ENCODE assay signal across 11 cellular contexts in the genomic region with DNA sequence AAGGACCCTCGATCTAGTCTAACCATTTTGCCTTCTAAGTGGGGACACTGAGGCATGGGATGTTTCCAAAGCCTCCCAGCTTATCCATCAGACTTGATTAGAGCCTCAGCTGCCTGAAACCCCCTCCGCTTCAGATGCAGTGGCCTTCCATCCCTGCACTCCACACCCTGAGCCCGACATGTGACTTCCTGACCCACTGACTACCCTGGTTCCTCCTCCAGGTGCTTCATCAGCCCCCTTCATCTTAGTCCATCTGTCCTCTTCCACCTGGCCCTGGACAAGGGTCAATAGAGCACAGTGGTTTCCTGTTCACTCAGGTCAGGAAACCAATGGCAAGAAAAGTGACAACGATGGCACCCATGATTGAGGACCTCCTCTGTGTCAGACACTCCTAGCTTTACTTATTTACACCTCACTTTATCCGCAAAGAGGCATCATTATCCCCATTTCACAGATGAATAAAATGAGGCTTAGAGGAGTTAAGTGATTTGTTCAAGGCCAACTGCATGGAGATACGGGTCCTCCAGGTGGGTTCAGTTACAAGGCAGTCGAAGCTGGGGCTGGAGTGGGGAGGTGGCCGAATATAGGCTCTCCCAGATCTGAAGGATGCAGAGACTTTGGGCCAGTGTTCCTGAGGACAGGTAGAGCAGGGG.
DNase-seq lines count a peak whose midpoint lies in the region; ATAC-seq, FAIRE-seq and TF ChIP-seq lines count a peak whose summit lies in the region.
"Had no signal": no experiment of that assay in that cellular context is flagged by ENCODE, and none has a peak within 500 bp of the region (broad histone marks: within the 10 kb centered on the region; RNA-seq: fewer than 3 reads in every experiment).

No MANE protein-coding gene starts in this region.

- peaks cover 2% of the 10 kb centered on the region for H3K36me3 Mint-ChIP-seq in activated naive CD4-positive, alpha-beta T cell treated with anti-CD3 and anti-CD28 coated beads for 36 hours (ENCODE audit: low read depth)

- H3K4me3 Mint-ChIP-seq in activated naive CD4-positive, alpha-beta T cell treated with anti-CD3 and anti-CD28 coated beads for 36 hours, result peak overlapping the region; percentile 63
- peak overlapping the region; percentile 79 to 80 for H3K4me3 Mint-ChIP-seq in stimulated activated naive CD8-positive, alpha-beta T cell treated with anti-CD3 and anti-CD28 coated beads, Interleukin-15, amount 100 ng/mL, for 72 hours

- H3K18ac ChIP-seq in mesenchymal stem cell (ENCODE audit: low read depth in 1 of 2, low read length in 2 of 2), result no peak overlapping the region

- CTCF ChIA-PET in activated naive CD4-positive, alpha-beta T cell treated with anti-CD3 and anti-CD28 coated beads for 36 hours (lab: Charles Lee), result interaction anchor here (0.7 to 11.8 kb wide), 4 partner anchors 16 to 152 kb away, joined by 3 to 118 read pairs (median 40); no protein-coding TSS in a partner anchor
- CTCF ChIA-PET in GM12878 (lab: Yijun Ruan, JAX), result interaction anchor here (0.6 to 6.6 kb wide), 13 partner anchors 8 to 816 kb away, joined by 3 to 65 read pairs (median 5); no protein-coding TSS in a partner anchor

- H2BK15ac ChIP-seq in mesenchymal stem cell (ENCODE audit: low read depth, poor library complexity, severe bottlenecking), result no peak overlapping the region

- no peak overlapping the region for H4K8ac ChIP-seq in mesenchymal stem cell (ENCODE audit: low read length)

- peaks cover 81% of the 10 kb centered on the region for H3K4me1 Mint-ChIP-seq in activated naive CD4-positive, alpha-beta T cell treated with anti-CD3 and anti-CD28 coated beads for 36 hours (ENCODE audit: low read depth)
- H3K4me1 Mint-ChIP-seq in stimulated activated naive CD8-positive, alpha-beta T cell treated with anti-CD3 and anti-CD28 coated beads, Interleukin-15, amount 100 ng/mL, for 72 hours, result peaks cover 51% of the 10 kb centered on the region

- H3K9me3 Mint-ChIP-seq in activated naive CD4-positive, alpha-beta T cell treated with anti-CD3 and anti-CD28 coated beads for 36 hours, result no peaks in the 10 kb centered on the region
- H3K9me3 Mint-ChIP-seq in stimulated activated naive CD8-positive, alpha-beta T cell treated with anti-CD3 and anti-CD28 coated beads, Interleukin-15, amount 100 ng/mL, for 72 hours, result no peaks in the 10 kb centered on the region

- no peaks in the 10 kb centered on the region for H3K79me1 ChIP-seq in mesenchymal stem cell (replicated peaks; ENCODE audit: low read length, poor library complexity, severe bottlenecking)

- RAD21 ChIA-PET in GM12878 (lab: Charles Lee; ENCODE audit: unreplicated experiment), result interaction anchor here (0.7 to 4.3 kb wide), 16 partner anchors 8 to 243 kb away, joined by 3 to 43 read pairs (median 4); a partner anchor contains a TSS

- peaks cover 2% of the 10 kb centered on the region for H3K27me3 Mint-ChIP-seq in activated naive CD4-positive, alpha-beta T cell treated with anti-CD3 and anti-CD28 coated beads for 36 hours (ENCODE audit: low read depth)
- no peaks in the 10 kb centered on the region for H3K27me3 Mint-ChIP-seq in stimulated activated naive CD8-positive, alpha-beta T cell treated with anti-CD3 and anti-CD28 coated beads, Interleukin-15, amount 100 ng/mL, for 72 hours

- SMC1A ChIA-PET in GM12878 (lab: Charles Lee; ENCODE audit: uncharacterized antibody, unreplicated experiment), result interaction anchor here (0.8 to 9.9 kb wide), 13 partner anchors 8 to 149 kb away, joined by 3 to 111 read pairs (median 6); no protein-coding TSS in a partner anchor

- BruUV-seq in GM12878 (replicated peaks; lab: Mats Ljungman, UMichigan), result no TSS peak

- in situ Hi-C loops in GM12878 (cut with MboI), result no loop called here

- WGBS in GM12878 (ENCODE audit: insufficient coverage, insufficient replicate concordance, low lambda C conversion rate, missing lambda C conversion rate), result 46% methylated on average over 8 of the region's 8 CpGs
- 84% methylated on average over 7 of the region's 8 CpGs for WGBS in mesenchymal stem cell

- no peak overlapping the region for H2AK5ac ChIP-seq in mesenchymal stem cell (ENCODE audit: low read length, severe bottlenecking)

- H3K27ac Mint-ChIP-seq in activated naive CD4-positive, alpha-beta T cell treated with anti-CD3 and anti-CD28 coated beads for 36 hours, result peak overlapping the region; percentile 80
- H3K27ac Mint-ChIP-seq in stimulated activated naive CD8-positive, alpha-beta T cell treated with anti-CD3 and anti-CD28 coated beads, Interleukin-15, amount 100 ng/mL, for 72 hours, result peak overlapping the region in 1 of 2 donors; percentile 35

- H3K27ac ChIP-seq in OCI-LY3 (ENCODE audit: low read length) (peak overlapping the region; percentile 98), GM12878 (ENCODE audit: control insufficient read depth, insufficient read depth) (peak overlapping the region; percentile 70), mesenchymal stem cell (ENCODE audit: low read length, poor library complexity, severe bottlenecking) (no peak overlapping the region)

- no peak for TF ChIP-seq EP300 in GM12878 (IDR thresholded peaks at IDR 0.05; ENCODE audit: borderline replicate concordance in 1 of 2, control insufficient read depth in 1 of 2, low read depth in 2 of 2, low read length in 2 of 2)

- TF ChIP-seq CTCF in OCI-LY3 (IDR thresholded peaks at IDR 0.05; ENCODE audit: low read depth, low read length), result no peak
- TF ChIP-seq CTCF in GM12878 (IDR thresholded peaks at IDR 0.05 in 2 of 3, conservative IDR thresholded peaks at IDR 0.05 in 1 of 3; ENCODE audit: control insufficient read depth in 2 of 3, extremely low read depth in 1 of 3, insufficient read depth in 1 of 3, low read depth in 3 of 3, low read length in 3 of 3), result no peak

- H2AFZ ChIP-seq in OCI-LY3 (ENCODE audit: low read depth, low read length), result no peak overlapping the region
- H2AFZ ChIP-seq in GM12878 (ENCODE audit: control insufficient read depth, low read depth, low read length), result peak overlapping the region; percentile 24; the same call in 1 of the 2 replicates
- H2AFZ ChIP-seq in mesenchymal stem cell (ENCODE audit: low read depth, low read length), result no peak overlapping the region

- H3K14ac ChIP-seq in mesenchymal stem cell (ENCODE audit: low read length in 2 of 2), result no peak overlapping the region

- no peak for FAIRE-seq in GM12878 (lab: Jason Lieb, UNC)

- intact Hi-C loops in activated naive CD4-positive, alpha-beta T cell treated with anti-CD3 and anti-CD28 coated beads for 36 hours (cut with micrococcal nuclease), result loop anchor here (5.0 kb wide), 2 partner anchors 332 to 422 kb away; no protein-coding TSS in a partner anchor
- intact Hi-C loops in GM12878 (cut with micrococcal nuclease; ENCODE audit: unreplicated experiment), result loop anchor here (1.0 to 10.0 kb wide), 2 partner anchors 14 to 845 kb away; a partner anchor contains a TSS

- H3K4me1 ChIP-seq in OCI-LY3 (ENCODE audit: low read length) (peaks cover 75% of the 10 kb centered on the region), GM12878 (ENCODE audit: control insufficient read depth, insufficient read depth, low read length) (peaks cover 59% of the 10 kb centered on the region), mesenchymal stem cell (ENCODE audit: control insufficient read depth, insufficient read depth, low read depth, low read length) (peaks cover 8% of the 10 kb centered on the region)

- ATAC-seq in GM12878, result peak; percentile 2; the same call in 2 of the 3 replicates
- ATAC-seq in stimulated activated naive CD8-positive, alpha-beta T cell treated with anti-CD3 and anti-CD28 coated beads, Interleukin-15, amount 100 ng/mL, for 72 hours, result peak; percentile 0

- H3K9me3 ChIP-seq in OCI-LY3 (ENCODE audit: insufficient read depth, low read length) (no peaks in the 10 kb centered on the region), GM12878 (replicated peaks; ENCODE audit: control insufficient read depth, insufficient read depth, low read length) (no peaks in the 10 kb centered on the region; the same call in 2 of the 3 replicates), mesenchymal stem cell (ENCODE audit: control insufficient read depth, low read length) (no peaks in the 10 kb centered on the region)

- H2BK5ac ChIP-seq in mesenchymal stem cell (ENCODE audit: low read depth, low read length, poor library complexity, severe bottlenecking), result no peak overlapping the region

- no peak overlapping the region for H2BK120ac ChIP-seq in mesenchymal stem cell (ENCODE audit: low read depth, low read length)

- TF ChIP-seq POLR2A in GM12878 (IDR thresholded peaks at IDR 0.05; ENCODE audit: low read depth, low read length), result no peak

- POLR2A ChIA-PET in GM12878 (lab: Charles Lee), result interaction anchor here (0.5 to 1.8 kb wide), 8 partner anchors 10 to 908 kb away, joined by 3 to 6 read pairs (median 3); no protein-coding TSS in a partner anchor

- H3K9ac ChIP-seq in OCI-LY3 (ENCODE audit: low read length) (peak overlapping the region; percentile 89), GM12878 (ENCODE audit: control insufficient read depth, insufficient read depth, low read length) (no peak overlapping the region), mesenchymal stem cell (ENCODE audit: low read length) (no peak overlapping the region)

- H3K23ac ChIP-seq in mesenchymal stem cell (ENCODE audit: low read length in 2 of 2), result no peak overlapping the region

- H3K79me2 ChIP-seq in OCI-LY3 (ENCODE audit: low read length) (no peaks in the 10 kb centered on the region), GM12878 (ENCODE audit: control insufficient read depth, insufficient read depth, low read length) (no peaks in the 10 kb centered on the region; the same call in 1 of the 2 replicates)

- H3K27me3 ChIP-seq in OCI-LY3 (ENCODE audit: low read depth, low read length) (no peaks in the 10 kb centered on the region), GM12878 (replicated peaks in 1 of 2; ENCODE audit: control insufficient read depth in 2 of 2, insufficient read depth in 2 of 2, low read length in 1 of 2) (no peaks in the 10 kb centered on the region), mesenchymal stem cell (ENCODE audit: control insufficient read depth in 1 of 2, insufficient read depth in 1 of 2, low read length in 2 of 2) (peaks cover 47 to 64% of the 10 kb centered on the region in 2 experiments)

- no peak overlapping the region for H2BK12ac ChIP-seq in mesenchymal stem cell (ENCODE audit: low read length in 2 of 2)

- peak overlapping the region; percentile 47 for H3K4me3 ChIP-seq in OCI-LY3 (ENCODE audit: low read length)
- H3K4me3 ChIP-seq in GM12878, result no peak overlapping the region
- no peak overlapping the region for H3K4me3 ChIP-seq in mesenchymal stem cell (ENCODE audit: insufficient read depth in 1 of 2, low read depth in 1 of 2, low read length in 2 of 2)

- TF ChIP-seq RAD21 in GM12878 (IDR thresholded peaks at IDR 0.05; ENCODE audit: insufficient read depth, low read depth, low read length), result no peak

- no peak overlapping the region for H3K4ac ChIP-seq in mesenchymal stem cell (ENCODE audit: low read depth in 1 of 2, low read length in 2 of 2)

- peak overlapping the region; percentile 73 for H3K4me2 ChIP-seq in OCI-LY3 (ENCODE audit: low read length)
- H3K4me2 ChIP-seq in GM12878 (ENCODE audit: control insufficient read depth, insufficient read depth), result peak overlapping the region; percentile 88
- no peak overlapping the region for H3K4me2 ChIP-seq in mesenchymal stem cell (ENCODE audit: low read length, poor library complexity, severe bottlenecking)

- no peak for DNase-seq in activated naive CD4-positive, alpha-beta T cell treated with anti-CD3 and anti-CD28 coated beads for 36 hours
- no peak for DNase-seq in activated naive CD4-positive, alpha-beta T cell treated with Interleukin-2 at 50 U/mL for 16 hours
- DNase-seq in GM12878 (ENCODE audit: low read depth, low spot score) (no peak), SIG-M5 (lab: John Stamatoyannopoulos, UW) (no peak), anterior cingulate cortex (lab: John Stamatoyannopoulos, UW) (no peak), mesenchymal stem cell (no peak)
- DNase-seq in stimulated activated naive CD8-positive, alpha-beta T cell treated with anti-CD3 and anti-CD28 coated beads, Interleukin-15, amount 100 ng/mL, for 72 hours, result no peak
- DNase-seq: DMS79, NCI-H187 treated with DMSO at 0.1 percent for 48 hours, NCI-H526 treated with DMSO at 0.1 percent for 48 hours had no signal

- no peaks in the 10 kb centered on the region for H3K36me3 ChIP-seq in OCI-LY3 (replicated peaks; ENCODE audit: low read depth, low read length)
- H3K36me3 ChIP-seq in GM12878 (ENCODE audit: control insufficient read depth in 2 of 2, insufficient read depth in 2 of 2, low read length in 1 of 2), result no peaks in the 10 kb centered on the region
- no peaks in the 10 kb centered on the region for H3K36me3 ChIP-seq in mesenchymal stem cell (ENCODE audit: control insufficient read depth in 1 of 2, insufficient read depth in 2 of 2, low read depth in 1 of 2, low read length in 2 of 2)

- H4K91ac ChIP-seq in mesenchymal stem cell (ENCODE audit: low read length), result no peak overlapping the region

- H4K20me1 ChIP-seq in OCI-LY3 (ENCODE audit: insufficient read depth, low read length) (no peaks in the 10 kb centered on the region), GM12878 (ENCODE audit: control insufficient read depth, insufficient read depth) (no peaks in the 10 kb centered on the region)
